1 cellular context compared by ENCODE assay signal in the genomic region with DNA sequence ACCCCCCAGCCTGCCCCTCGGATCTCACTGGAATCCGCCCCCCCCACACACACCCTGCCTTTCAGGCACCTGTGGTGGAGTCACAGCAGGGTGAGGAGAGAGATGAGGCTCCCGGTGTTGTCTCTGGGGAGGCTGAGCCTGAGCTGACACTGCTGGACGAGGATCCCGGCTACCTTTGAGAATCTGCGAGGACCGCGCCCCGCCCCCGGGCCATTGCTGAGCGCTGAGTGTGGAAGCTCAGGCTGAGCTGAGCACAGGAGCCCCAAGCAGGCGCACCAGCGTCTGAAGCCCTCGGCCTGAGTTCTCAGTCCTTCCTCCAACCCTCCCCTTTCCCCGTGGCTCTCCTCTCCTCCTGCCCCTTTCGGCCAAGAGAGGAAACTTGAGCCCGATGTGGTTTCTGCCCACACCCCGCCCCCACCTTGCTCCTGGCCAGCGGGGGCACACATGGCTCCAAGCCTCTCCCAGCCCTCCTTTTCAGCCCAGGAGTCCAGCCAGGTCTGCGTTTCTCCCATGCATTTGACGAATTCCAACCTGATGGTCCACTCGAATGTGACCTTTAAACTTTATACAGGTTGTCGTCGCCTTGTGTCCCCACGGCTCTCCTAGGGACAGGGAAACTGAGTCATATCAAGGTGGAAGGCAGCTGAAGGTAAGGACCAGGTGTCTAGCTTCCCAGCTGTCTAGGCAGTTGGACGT.
A peak's percentile ranks its signal among the peaks of the same experiment; 100 is the strongest.
TF ChIP-seq lines count a peak whose summit lies in the region.

Gene NFE2 (minus strand): TSS at position 284 of the 696 bp plus-strand sequence. CDS start 5,767 bp downstream, outside the sequence.

TF ChIP-seq in H1, 55 proteins besides CTCF, POLR2A, EP300 and RAD21 (continued from another document):
- TF ChIP-seq GTF2F1 (IDR thresholded peaks at IDR 0.05; ENCODE audit: borderline replicate concordance, low read depth, low read length) = no peak
- TF ChIP-seq SAP30 (IDR thresholded peaks at IDR 0.05; ENCODE audit: insufficient read depth, insufficient replicate concordance, low read length) = peak; percentile 79
- TF ChIP-seq TAF7 (optimal IDR thresholded peaks at IDR 0.05; ENCODE audit: borderline replicate concordance, low read depth, low read length) = no peak
- no peak for TF ChIP-seq EZH2 (IDR thresholded peaks at IDR 0.05; ENCODE audit: low read depth, low read length, severe bottlenecking)
- TF ChIP-seq MAX (IDR thresholded peaks at IDR 0.05) = peak; percentile 64
- no peak for TF ChIP-seq ZNF274 (IDR thresholded peaks at IDR 0.05; ENCODE audit: borderline replicate concordance, extremely low read depth, low read length)
- no peak for TF ChIP-seq BCL11A (IDR thresholded peaks at IDR 0.05; ENCODE audit: low read depth in 2 of 2, low read length in 2 of 2)
- peak; percentile 17 for TF ChIP-seq KDM4A (IDR thresholded peaks at IDR 0.05; ENCODE audit: low read depth, low read length, severe bottlenecking)
- TF ChIP-seq TBP (IDR thresholded peaks at IDR 0.05; ENCODE audit: low read depth, low read length) = peak; percentile 86
- no peak; the same call in none of the 2 replicates for TF ChIP-seq YY1 (IDR thresholded peaks at IDR 0.05; ENCODE audit: low read depth, low read length)
- TF ChIP-seq KDM1A (IDR thresholded peaks at IDR 0.05; ENCODE audit: borderline replicate concordance, low read length) = peak; percentile 9; the same call in 1 of the 2 replicates
- peak; percentile 56 for TF ChIP-seq TAF1 (IDR thresholded peaks at IDR 0.05; ENCODE audit: low read depth, low read length)
